8 cellular contexts compared by ENCODE assay signal in genomic region chr2:224952942-224953657, GRCh38.
DNase-seq lines count a peak whose midpoint lies in the region; ATAC-seq, FAIRE-seq and TF ChIP-seq lines count a peak whose summit lies in the region.

No MANE protein-coding gene starts in this region.

- H4K20me1 ChIP-seq in HepG2 (ENCODE audit: insufficient read depth, low read length), result no peaks in the 10 kb centered on the region

- in situ Hi-C loops in HepG2 (cut with HindIII; ENCODE audit: extremely low pct_ligation_motif_present, low pct_unique_long_range_greater_than_20kb), result no loop called here

- H3K27ac ChIP-seq in right lobe of liver (no peak overlapping the region), HepG2 (ENCODE audit: extremely low read length, insufficient read depth, low read length) (no peak overlapping the region), vagina (no peak overlapping the region)

- no peaks in the 10 kb centered on the region for H3K4me1 ChIP-seq in right lobe of liver
- no peaks in the 10 kb centered on the region for H3K4me1 ChIP-seq in HepG2 (ENCODE audit: insufficient read depth, low read length)
- H3K4me1 ChIP-seq in vagina, result peaks cover 36% of the 10 kb centered on the region

- WGBS in right lobe of liver (ENCODE audit: insufficient coverage, low coverage, low lambda C conversion rate, missing lambda C conversion rate), result 45% methylated on average over 6 of the region's 6 CpGs
- 32% methylated on average over 6 of the region's 6 CpGs for WGBS in HepG2 (ENCODE audit: low lambda C conversion rate)

- no peaks in the 10 kb centered on the region for H3K9me3 ChIP-seq in right lobe of liver
- no peaks in the 10 kb centered on the region for H3K9me3 ChIP-seq in HepG2 (ENCODE audit: low read length)
- no peaks in the 10 kb centered on the region for H3K9me3 ChIP-seq in vagina

- CTCF ChIA-PET in HepG2 (lab: Yijun Ruan, JAX; ENCODE audit: low intra/inter-chr PET ratio, low total read pairs), result no interaction called here

- TF ChIP-seq EP300 in HepG2 (IDR thresholded peaks at IDR 0.05; ENCODE audit: low read depth in 2 of 2, low read length in 2 of 2) (no peak), HepG2 (CRISPR knock-in tag; IDR thresholded peaks at IDR 0.05; ENCODE audit: borderline replicate concordance) (no peak)

- no peak overlapping the region for H3K4me3 ChIP-seq in right lobe of liver
- no peak overlapping the region for H3K4me3 ChIP-seq in HepG2 (replicated peaks in 1 of 3; ENCODE audit: insufficient read depth in 1 of 3, low read depth in 2 of 3, low read length in 3 of 3)
- H3K4me3 ChIP-seq in vagina, result no peak overlapping the region

- POLR2A ChIA-PET in HepG2 (lab: Yijun Ruan, JAX), result no interaction called here

- H3K27me3 ChIP-seq in right lobe of liver, result no peaks in the 10 kb centered on the region
- no peaks in the 10 kb centered on the region for H3K27me3 ChIP-seq in HepG2 (ENCODE audit: control insufficient read depth in 1 of 2, insufficient read depth in 2 of 2, low read length in 2 of 2)
- H3K27me3 ChIP-seq in vagina, result no peaks in the 10 kb centered on the region

- H2AFZ ChIP-seq in HepG2 (ENCODE audit: low read length), result no peak overlapping the region

- H3K79me2 ChIP-seq in HepG2 (ENCODE audit: insufficient read depth, low read length), result no peaks in the 10 kb centered on the region

- H3K9ac ChIP-seq in HepG2 (ENCODE audit: insufficient read depth, low read depth, low read length), result no peak overlapping the region

- TF ChIP-seq CTCF in right lobe of liver (IDR thresholded peaks at IDR 0.05) (no peak), HepG2 (CRISPR knock-in tag; IDR thresholded peaks at IDR 0.05) (no peak), vagina (IDR thresholded peaks at IDR 0.05) (no peak)

- intact Hi-C loops in right lobe of liver (cut with DNase I), result no loop called here
- intact Hi-C loops in HepG2 (cut with micrococcal nuclease; ENCODE audit: unreplicated experiment), result no loop called here
- intact Hi-C loops in vagina (cut with DNase I), result no loop called here

- FAIRE-seq in HepG2 (lab: Jason Lieb, UNC), result no peak

- H3K36me3 ChIP-seq in right lobe of liver, result no peaks in the 10 kb centered on the region
- no peaks in the 10 kb centered on the region for H3K36me3 ChIP-seq in HepG2 (replicated peaks in 1 of 2; ENCODE audit: control insufficient read depth in 1 of 2, insufficient read depth in 2 of 2, low read length in 2 of 2)
- H3K36me3 ChIP-seq in vagina, result no peaks in the 10 kb centered on the region

- no peak for TF ChIP-seq RAD21 in HepG2 (CRISPR knock-in tag; IDR thresholded peaks at IDR 0.05)

- DNase-seq in right lobe of liver (no peak), HepG2 (ENCODE audit: low spot score) (no peak), SIG-M5 treated with dmso at 0.1 percent for 504 hours (lab: John Stamatoyannopoulos, UW; ENCODE audit: unreplicated experiment) (peak; percentile 90), midbrain (lab: John Stamatoyannopoulos, UW) (peak; percentile 20), GM19240 (ENCODE audit: insufficient read length, low spot score) (no peak), NCI-H510A (lab: John Stamatoyannopoulos, UW) (no peak), vagina (ENCODE audit: extremely low spot score in 2 of 2) (no peak)

- TF ChIP-seq POLR2A in right lobe of liver (IDR thresholded peaks at IDR 0.05) (no peak), HepG2 (IDR thresholded peaks at IDR 0.05; ENCODE audit: insufficient read depth in 1 of 2, low read depth in 2 of 2, low read length in 2 of 2) (no peak), vagina (IDR thresholded peaks at IDR 0.05) (no peak)

- no peak overlapping the region for H3K4me2 ChIP-seq in HepG2 (ENCODE audit: low read depth, low read length)

- ATAC-seq in right lobe of liver, result peak; percentile 67 to 81 (median 74)
- no peak for ATAC-seq in HepG2
- peak; percentile 51 for ATAC-seq in HG02981 (IDR thresholded peaks at IDR 0.05; ENCODE audit: unreplicated experiment)

- no TSS peak for BruUV-seq in HepG2 (replicated peaks; lab: Mats Ljungman, UMichigan)

TF ChIP-seq in HepG2, 621 proteins besides CTCF, POLR2A, EP300 and RAD21 (continues in another document):
- TF ChIP-seq ZBED4 (CRISPR knock-in tag; IDR thresholded peaks at IDR 0.05; ENCODE audit: borderline replicate concordance) (no peak), ZFP90 (CRISPR knock-in tag; IDR thresholded peaks at IDR 0.05; ENCODE audit: borderline replicate concordance) (no peak), ZNF572 (CRISPR knock-in tag; IDR thresholded peaks at IDR 0.05) (no peak), ZNF30 (CRISPR knock-in tag; IDR thresholded peaks at IDR 0.05) (no peak), BHLHE40 (IDR thresholded peaks at IDR 0.05; ENCODE audit: low read length) (no peak), LBX2 (CRISPR knock-in tag; IDR thresholded peaks at IDR 0.05; ENCODE audit: borderline replicate concordance) (no peak), ATM (IDR thresholded peaks at IDR 0.05; ENCODE audit: borderline replicate concordance) (no peak)
- TF ChIP-seq, protein P1, sequence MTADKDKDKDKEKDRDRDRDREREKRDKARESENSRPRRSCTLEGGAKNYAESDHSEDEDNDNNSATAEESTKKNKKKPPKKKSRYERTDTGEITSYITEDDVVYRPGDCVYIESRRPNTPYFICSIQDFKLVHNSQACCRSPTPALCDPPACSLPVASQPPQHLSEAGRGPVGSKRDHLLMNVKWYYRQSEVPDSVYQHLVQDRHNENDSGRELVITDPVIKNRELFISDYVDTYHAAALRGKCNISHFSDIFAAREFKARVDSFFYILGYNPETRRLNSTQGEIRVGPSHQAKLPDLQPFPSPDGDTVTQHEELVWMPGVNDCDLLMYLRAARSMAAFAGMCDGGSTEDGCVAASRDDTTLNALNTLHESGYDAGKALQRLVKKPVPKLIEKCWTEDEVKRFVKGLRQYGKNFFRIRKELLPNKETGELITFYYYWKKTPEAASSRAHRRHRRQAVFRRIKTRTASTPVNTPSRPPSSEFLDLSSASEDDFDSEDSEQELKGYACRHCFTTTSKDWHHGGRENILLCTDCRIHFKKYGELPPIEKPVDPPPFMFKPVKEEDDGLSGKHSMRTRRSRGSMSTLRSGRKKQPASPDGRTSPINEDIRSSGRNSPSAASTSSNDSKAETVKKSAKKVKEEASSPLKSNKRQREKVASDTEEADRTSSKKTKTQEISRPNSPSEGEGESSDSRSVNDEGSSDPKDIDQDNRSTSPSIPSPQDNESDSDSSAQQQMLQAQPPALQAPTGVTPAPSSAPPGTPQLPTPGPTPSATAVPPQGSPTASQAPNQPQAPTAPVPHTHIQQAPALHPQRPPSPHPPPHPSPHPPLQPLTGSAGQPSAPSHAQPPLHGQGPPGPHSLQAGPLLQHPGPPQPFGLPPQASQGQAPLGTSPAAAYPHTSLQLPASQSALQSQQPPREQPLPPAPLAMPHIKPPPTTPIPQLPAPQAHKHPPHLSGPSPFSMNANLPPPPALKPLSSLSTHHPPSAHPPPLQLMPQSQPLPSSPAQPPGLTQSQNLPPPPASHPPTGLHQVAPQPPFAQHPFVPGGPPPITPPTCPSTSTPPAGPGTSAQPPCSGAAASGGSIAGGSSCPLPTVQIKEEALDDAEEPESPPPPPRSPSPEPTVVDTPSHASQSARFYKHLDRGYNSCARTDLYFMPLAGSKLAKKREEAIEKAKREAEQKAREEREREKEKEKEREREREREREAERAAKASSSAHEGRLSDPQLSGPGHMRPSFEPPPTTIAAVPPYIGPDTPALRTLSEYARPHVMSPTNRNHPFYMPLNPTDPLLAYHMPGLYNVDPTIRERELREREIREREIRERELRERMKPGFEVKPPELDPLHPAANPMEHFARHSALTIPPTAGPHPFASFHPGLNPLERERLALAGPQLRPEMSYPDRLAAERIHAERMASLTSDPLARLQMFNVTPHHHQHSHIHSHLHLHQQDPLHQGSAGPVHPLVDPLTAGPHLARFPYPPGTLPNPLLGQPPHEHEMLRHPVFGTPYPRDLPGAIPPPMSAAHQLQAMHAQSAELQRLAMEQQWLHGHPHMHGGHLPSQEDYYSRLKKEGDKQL (CRISPR knock-in tag; IDR thresholded peaks at IDR 0.05; ENCODE audit: low read depth), result no peak

Comparison
In these comparisons a context has a peak if more than half of its experiments do, and no peak if none do; other contexts are left out.
1. DNase-seq: peak in SIG-M5 treated with dmso at 0.1 percent for 504 hours (single experiment) and midbrain (single experiment); none in right lobe of liver (0 of 3), HepG2 (single experiment), GM19240 (single experiment), NCI-H510A (single experiment) and vagina (0 of 2).